ENCODE assay signal across 18 cellular contexts in the genomic region with DNA sequence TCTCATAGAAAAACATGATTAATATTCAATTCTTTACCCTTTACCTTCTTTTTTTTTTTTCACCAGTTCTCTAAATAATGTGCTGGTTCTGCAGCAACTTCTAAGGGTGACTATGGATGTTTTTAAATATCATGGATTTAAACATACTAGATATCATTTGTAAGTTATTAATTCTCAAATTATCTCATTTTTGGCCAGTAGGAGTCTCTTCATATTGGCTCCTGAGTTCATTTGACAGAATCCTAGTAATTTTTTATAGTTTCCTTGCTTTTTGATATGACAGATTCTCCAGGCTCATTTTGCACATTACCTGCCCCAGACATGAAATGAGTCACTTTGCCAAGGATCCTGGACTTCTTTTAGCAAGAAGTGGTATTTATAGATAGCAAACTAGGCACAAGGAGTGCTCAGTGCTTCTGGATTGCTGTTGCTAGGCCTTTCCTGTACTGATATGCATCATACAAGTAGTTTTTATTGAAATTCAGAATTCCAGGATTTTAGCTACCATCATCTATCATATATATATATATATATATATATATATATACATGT.
DNase-seq lines count a peak whose midpoint lies in the region; ATAC-seq, FAIRE-seq and TF ChIP-seq lines count a peak whose summit lies in the region.
"Had no signal": no experiment of that assay in that cellular context is flagged by ENCODE, and none has a peak within 500 bp of the region (broad histone marks: within the 10 kb centered on the region; RNA-seq: fewer than 3 reads in every experiment).

No MANE protein-coding gene starts in this region.

- CTCF ChIA-PET in IMR-90 (lab: Yijun Ruan, JAX) = no interaction called here

- H3K36me3 Mint-ChIP-seq in astrocyte (ENCODE audit: low read depth, unreplicated experiment) (no peaks in the 10 kb centered on the region), neural crest cell (ENCODE audit: low read depth) (no peaks in the 10 kb centered on the region)
- H3K36me3 Mint-ChIP-seq: activated naive CD8-positive, alpha-beta T cell treated with anti-CD3 and anti-CD28 coated beads, Interleukin-2, amount 10 ng/mL, durations not matched to agents 7 days and 5 days had no signal

- H3K9ac ChIP-seq in IMR-90 (ENCODE audit: low read depth, low read length) (no peak overlapping the region), astrocyte (ENCODE audit: low read length) (no peak overlapping the region)

- H3K36me3 ChIP-seq in IMR-90 (ENCODE audit: control insufficient read depth, insufficient read depth, low read length) = no peaks in the 10 kb centered on the region
- no peaks in the 10 kb centered on the region for H3K36me3 ChIP-seq in astrocyte (ENCODE audit: insufficient read depth, low read length)
- H3K36me3 ChIP-seq: HAP-1 had no signal

- H2BK120ac ChIP-seq in IMR-90 (ENCODE audit: low read depth, low read length) = no peak overlapping the region

- H3K27ac ChIP-seq in IMR-90 (ENCODE audit: insufficient read depth, low read length) = no peak overlapping the region
- H3K27ac ChIP-seq in astrocyte (ENCODE audit: low read depth, low read length) = no peak overlapping the region
- H3K27ac ChIP-seq: SK-N-MC had no signal

- H4K5ac ChIP-seq in IMR-90 (ENCODE audit: low read depth, low read length) = no peak overlapping the region

- H3K27ac Mint-ChIP-seq in astrocyte (ENCODE audit: unreplicated experiment) (no peak overlapping the region), neural crest cell (ENCODE audit: unreplicated experiment) (no peak overlapping the region)
- H3K27ac Mint-ChIP-seq: activated naive CD8-positive, alpha-beta T cell treated with anti-CD3 and anti-CD28 coated beads, Interleukin-2, amount 10 ng/mL, durations not matched to agents 7 days and 5 days; B cell; immature natural killer cell; natural killer cell treated with Interleukin-12 subunit alpha and Interleukin-12 subunit beta and Interleukin-15 and Interleukin-18, amount 100 ng/mL, for 72 hours; stimulated activated naive CD8-positive, alpha-beta T cell treated with anti-CD3 and anti-CD28 coated beads, Interleukin-15, Interleukin-2, amounts not matched to agents 100 ng/mL and 50 ng/mL, for 24 hours had no signal

- intact Hi-C loops in IMR-90 (cut with micrococcal nuclease) = no loop called here

- H2AFZ ChIP-seq in IMR-90 (replicated peaks; ENCODE audit: low read length, poor library complexity) (no peak overlapping the region), astrocyte (ENCODE audit: low read depth, low read length) (no peak overlapping the region)

- no peaks in the 10 kb centered on the region for H3K9me1 ChIP-seq in IMR-90 (ENCODE audit: insufficient read depth, low read length)

- H4K20me1 ChIP-seq in IMR-90 (ENCODE audit: insufficient read depth, low read length) (no peaks in the 10 kb centered on the region), astrocyte (ENCODE audit: insufficient read depth, low read length) (no peaks in the 10 kb centered on the region)

- no peak overlapping the region for H3K4me3 ChIP-seq in IMR-90 (ENCODE audit: insufficient read depth, low read depth, low read length)
- H3K4me3 ChIP-seq in astrocyte (ENCODE audit: insufficient read depth, low read depth, low read length) = no peak overlapping the region
- H3K4me3 ChIP-seq: HAP-1, SK-N-MC had no signal

- no peak overlapping the region for H2BK20ac ChIP-seq in IMR-90 (ENCODE audit: low read depth, low read length)

- in situ Hi-C loops in IMR-90 (cut with MboI; ENCODE audit: low sequenced_read_pairs) = no loop called here

- H3K27me3 Mint-ChIP-seq in astrocyte (ENCODE audit: low read depth, unreplicated experiment) (no peaks in the 10 kb centered on the region), neural crest cell (ENCODE audit: low read depth) (no peaks in the 10 kb centered on the region)
- H3K27me3 Mint-ChIP-seq: activated naive CD8-positive, alpha-beta T cell treated with anti-CD3 and anti-CD28 coated beads, Interleukin-2, amount 10 ng/mL, durations not matched to agents 7 days and 5 days; B cell; stimulated activated naive CD8-positive, alpha-beta T cell treated with anti-CD3 and anti-CD28 coated beads, Interleukin-15, Interleukin-2, amounts not matched to agents 100 ng/mL and 50 ng/mL, for 24 hours had no signal

- no peak for ATAC-seq in IMR-90 (ENCODE audit: low read depth)
- ATAC-seq in GM21717 (IDR thresholded peaks at IDR 0.05; ENCODE audit: unreplicated experiment) = no peak
- no peak for ATAC-seq in HG02870 (IDR thresholded peaks at IDR 0.05; ENCODE audit: unreplicated experiment)
- ATAC-seq in GM18861 (IDR thresholded peaks at IDR 0.05; ENCODE audit: unreplicated experiment) = no peak
- ATAC-seq: natural killer cell treated with Interleukin-12 subunit alpha and Interleukin-12 subunit beta and Interleukin-15 and Interleukin-18, amount 100 ng/mL, for 72 hours had no signal

- POLR2A ChIA-PET in IMR-90 (lab: Charles Lee; ENCODE audit: unreplicated experiment) = no interaction called here

- no peak overlapping the region for H4K91ac ChIP-seq in IMR-90 (ENCODE audit: insufficient read depth, low read depth, low read length)

- H3K4me1 Mint-ChIP-seq in astrocyte (ENCODE audit: low read depth, unreplicated experiment) = peaks cover 2% of the 10 kb centered on the region
- H3K4me1 Mint-ChIP-seq in neural crest cell = peaks cover 7% of the 10 kb centered on the region
- H3K4me1 Mint-ChIP-seq: activated naive CD8-positive, alpha-beta T cell treated with anti-CD3 and anti-CD28 coated beads, Interleukin-2, amount 10 ng/mL, durations not matched to agents 7 days and 5 days; B cell; immature natural killer cell had no signal

- no TSS peak for BruUV-seq in IMR-90 (replicated peaks; lab: Mats Ljungman, UMichigan)

- no peak overlapping the region for H3K23ac ChIP-seq in IMR-90 (ENCODE audit: low read depth, low read length)

- no peak overlapping the region for H3K56ac ChIP-seq in IMR-90 (ENCODE audit: extremely low read depth, insufficient read depth, low read length)

- H3K9me3 Mint-ChIP-seq in astrocyte (ENCODE audit: unreplicated experiment) = peaks cover 15% of the 10 kb centered on the region
- no peaks in the 10 kb centered on the region for H3K9me3 Mint-ChIP-seq in neural crest cell
- H3K9me3 Mint-ChIP-seq: activated naive CD8-positive, alpha-beta T cell treated with anti-CD3 and anti-CD28 coated beads, Interleukin-2, amount 10 ng/mL, durations not matched to agents 7 days and 5 days; natural killer cell treated with Interleukin-12 subunit alpha and Interleukin-12 subunit beta and Interleukin-15 and Interleukin-18, amount 100 ng/mL, for 72 hours had no signal

- H2BK15ac ChIP-seq in IMR-90 (ENCODE audit: low read depth, low read length) = no peak overlapping the region

- H3K79me2 ChIP-seq in astrocyte (ENCODE audit: insufficient read depth, low read length) = no peaks in the 10 kb centered on the region

- H3K4me1 ChIP-seq in IMR-90 (ENCODE audit: control insufficient read depth, insufficient read depth, low read length) (no peaks in the 10 kb centered on the region; the same call in 1 of the 2 replicates), astrocyte (ENCODE audit: insufficient read depth, low read length) (no peaks in the 10 kb centered on the region)
- H3K4me1 ChIP-seq: HAP-1 had no signal

- no peak overlapping the region for H2AK9ac ChIP-seq in IMR-90 (replicated peaks; ENCODE audit: low read depth, low read length, poor library complexity)

- no peaks in the 10 kb centered on the region; the same call in 1 of the 2 replicates for H3K27me3 ChIP-seq in IMR-90 (ENCODE audit: control insufficient read depth, insufficient read depth, low read length)
- no peaks in the 10 kb centered on the region for H3K27me3 ChIP-seq in astrocyte (ENCODE audit: insufficient read depth, low read length)

- H3K4ac ChIP-seq in IMR-90 (ENCODE audit: low read depth, low read length) = no peak overlapping the region

- TF ChIP-seq CTCF in AG09319 (IDR thresholded peaks at IDR 0.05; ENCODE audit: low read depth, low read length) (peak; percentile 21), IMR-90 (conservative IDR thresholded peaks at IDR 0.05; ENCODE audit: low read depth, low read length) (peak; percentile 27; the same call in 1 of the 2 replicates), astrocyte (IDR thresholded peaks at IDR 0.05; ENCODE audit: insufficient read depth, low read depth, low read length) (peak; percentile 28), neural crest cell (conservative IDR thresholded peaks at IDR 0.05) (peak; percentile 22)

- H3K18ac ChIP-seq in IMR-90 (ENCODE audit: low read depth, low read length) = no peak overlapping the region

- H3K9me3 ChIP-seq in IMR-90 (ENCODE audit: control insufficient read depth, insufficient read depth, low read length) = peaks cover 8% of the 10 kb centered on the region; the same call in 1 of the 2 replicates
- H3K9me3 ChIP-seq in astrocyte (ENCODE audit: insufficient read depth, low read depth, low read length) = peaks cover 4% of the 10 kb centered on the region
- H3K9me3 ChIP-seq: HAP-1 had no signal

- H3K79me1 ChIP-seq in IMR-90 (ENCODE audit: low read depth in 1 of 2, low read length in 2 of 2) = no peaks in the 10 kb centered on the region

- no peak overlapping the region for H2BK5ac ChIP-seq in IMR-90 (ENCODE audit: low read depth, low read length, poor library complexity, severe bottlenecking)

- FAIRE-seq in astrocyte (lab: Jason Lieb, UNC) = no peak

- DNase-seq in AG09319 (ENCODE audit: extremely low read depth, low read depth) (no peak), IMR-90 (no peak), astrocyte (ENCODE audit: low read depth) (no peak), neural crest cell (ENCODE audit: low read depth, low spot score) (no peak), NCI-H82 (lab: John Stamatoyannopoulos, UW) (no peak)
- DNase-seq: activated naive CD8-positive, alpha-beta T cell treated with anti-CD3 and anti-CD28 coated beads, Interleukin-2, amount 10 ng/mL, durations not matched to agents 7 days and 5 days; activated T-cell treated with anti-CD3 and anti-CD28 coated beads, Interleukin-2, amount 50 U/mL, for 1 hour; immature natural killer cell; NCI-H2029; NCI-H510A had no signal

- TF ChIP-seq RAD21 in IMR-90 (IDR thresholded peaks at IDR 0.05; ENCODE audit: low read length) = no peak

- H3K14ac ChIP-seq in IMR-90 (replicated peaks; ENCODE audit: low read depth, low read length) = no peak overlapping the region

- H3K4me2 ChIP-seq in IMR-90 (ENCODE audit: low read depth, low read length) = no peak overlapping the region
- H3K4me2 ChIP-seq in astrocyte (ENCODE audit: low read length) = no peak overlapping the region

- no peak overlapping the region for H4K8ac ChIP-seq in IMR-90 (ENCODE audit: low read depth in 2 of 2, low read length in 2 of 2)

- dilution Hi-C loops in IMR-90 (cut with HindIII; ENCODE audit: low sequenced_read_pairs, unreplicated experiment) = no loop called here

- no peak for TF ChIP-seq POLR2A in IMR-90 (IDR thresholded peaks at IDR 0.05; ENCODE audit: low read depth, low read length)

- H2AK5ac ChIP-seq in IMR-90 (ENCODE audit: low read depth, low read length) = no peak overlapping the region

- H3K4me3 Mint-ChIP-seq in astrocyte (ENCODE audit: unreplicated experiment) = no peak overlapping the region
- H3K4me3 Mint-ChIP-seq in neural crest cell = no peak overlapping the region
- H3K4me3 Mint-ChIP-seq: activated naive CD8-positive, alpha-beta T cell treated with anti-CD3 and anti-CD28 coated beads, Interleukin-2, amount 10 ng/mL, durations not matched to agents 7 days and 5 days; B cell; immature natural killer cell; natural killer cell treated with Interleukin-12 subunit alpha and Interleukin-12 subunit beta and Interleukin-15 and Interleukin-18, amount 100 ng/mL, for 72 hours; stimulated activated naive CD8-positive, alpha-beta T cell treated with anti-CD3 and anti-CD28 coated beads, Interleukin-15, Interleukin-2, amounts not matched to agents 100 ng/mL and 50 ng/mL, for 24 hours had no signal
